Comparison of ENCODE assay signal across 1 cellular context in the genomic region with DNA sequence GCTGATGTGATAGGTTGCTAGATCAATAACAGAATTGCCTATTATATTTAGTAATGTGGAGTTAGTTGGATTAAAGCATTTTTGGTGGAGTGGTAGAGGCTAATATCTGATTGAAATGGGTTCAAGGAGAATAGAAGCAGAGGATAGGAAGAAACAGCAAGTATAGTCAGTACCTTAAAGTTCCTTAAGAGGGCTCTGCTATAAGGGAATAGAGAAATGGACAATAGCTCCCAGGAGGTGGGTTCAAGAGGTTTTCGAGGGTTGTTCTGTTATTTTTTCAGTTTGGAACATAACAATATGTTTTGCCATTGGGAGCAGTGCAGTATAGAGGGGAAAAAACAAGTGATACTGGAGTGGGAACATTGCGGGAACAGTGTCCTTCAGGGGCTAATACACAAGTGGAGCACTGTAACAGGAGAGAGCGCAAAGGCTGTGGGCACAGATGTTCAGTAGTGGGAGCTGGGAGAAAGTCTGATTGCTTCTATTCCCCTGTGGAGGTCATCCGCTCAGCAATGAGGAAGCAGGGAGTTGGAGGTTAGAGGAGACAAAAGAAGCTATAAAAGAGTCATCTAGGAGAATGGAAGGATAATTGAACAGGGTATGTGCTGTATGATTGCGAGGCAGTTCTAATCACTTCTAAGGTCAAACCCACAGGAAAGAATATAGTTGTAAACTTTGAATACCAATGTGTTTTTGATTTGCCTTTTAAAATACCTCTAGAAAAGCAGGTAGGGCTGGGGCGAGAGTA.
TF ChIP-seq lines count a peak whose summit lies in the region.

No MANE protein-coding gene starts in this region.

TF ChIP-seq in neural cell, 6 proteins besides CTCF, POLR2A, EP300 and RAD21:
- TF ChIP-seq SMC3 (conservative IDR thresholded peaks at IDR 0.05; ENCODE audit: poor library complexity): peak; percentile 42
- no peak for TF ChIP-seq TAF1 (IDR thresholded peaks at IDR 0.05; ENCODE audit: low read depth)
- no peak for TF ChIP-seq EZH2 (IDR thresholded peaks at IDR 0.05; ENCODE audit: borderline replicate concordance, insufficient read depth, low read length, poor library complexity, severe bottlenecking)
- TF ChIP-seq POLR2AphosphoS5 (IDR thresholded peaks at IDR 0.05): no peak
- no peak for TF ChIP-seq MXI1 (conservative IDR thresholded peaks at IDR 0.05; ENCODE audit: poor library complexity, severe bottlenecking)
- TF ChIP-seq, protein P1, sequence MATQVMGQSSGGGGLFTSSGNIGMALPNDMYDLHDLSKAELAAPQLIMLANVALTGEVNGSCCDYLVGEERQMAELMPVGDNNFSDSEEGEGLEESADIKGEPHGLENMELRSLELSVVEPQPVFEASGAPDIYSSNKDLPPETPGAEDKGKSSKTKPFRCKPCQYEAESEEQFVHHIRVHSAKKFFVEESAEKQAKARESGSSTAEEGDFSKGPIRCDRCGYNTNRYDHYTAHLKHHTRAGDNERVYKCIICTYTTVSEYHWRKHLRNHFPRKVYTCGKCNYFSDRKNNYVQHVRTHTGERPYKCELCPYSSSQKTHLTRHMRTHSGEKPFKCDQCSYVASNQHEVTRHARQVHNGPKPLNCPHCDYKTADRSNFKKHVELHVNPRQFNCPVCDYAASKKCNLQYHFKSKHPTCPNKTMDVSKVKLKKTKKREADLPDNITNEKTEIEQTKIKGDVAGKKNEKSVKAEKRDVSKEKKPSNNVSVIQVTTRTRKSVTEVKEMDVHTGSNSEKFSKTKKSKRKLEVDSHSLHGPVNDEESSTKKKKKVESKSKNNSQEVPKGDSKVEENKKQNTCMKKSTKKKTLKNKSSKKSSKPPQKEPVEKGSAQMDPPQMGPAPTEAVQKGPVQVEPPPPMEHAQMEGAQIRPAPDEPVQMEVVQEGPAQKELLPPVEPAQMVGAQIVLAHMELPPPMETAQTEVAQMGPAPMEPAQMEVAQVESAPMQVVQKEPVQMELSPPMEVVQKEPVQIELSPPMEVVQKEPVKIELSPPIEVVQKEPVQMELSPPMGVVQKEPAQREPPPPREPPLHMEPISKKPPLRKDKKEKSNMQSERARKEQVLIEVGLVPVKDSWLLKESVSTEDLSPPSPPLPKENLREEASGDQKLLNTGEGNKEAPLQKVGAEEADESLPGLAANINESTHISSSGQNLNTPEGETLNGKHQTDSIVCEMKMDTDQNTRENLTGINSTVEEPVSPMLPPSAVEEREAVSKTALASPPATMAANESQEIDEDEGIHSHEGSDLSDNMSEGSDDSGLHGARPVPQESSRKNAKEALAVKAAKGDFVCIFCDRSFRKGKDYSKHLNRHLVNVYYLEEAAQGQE (IDR thresholded peaks at IDR 0.05; ENCODE audit: borderline replicate concordance): no peak
